ENCODE assay signal across 27 cellular contexts in genomic region chr18:31429623-31430022, GRCh38. TPM values are rescaled to one million over a fixed set of nuclear protein-coding genes. Genes with fewer than 3 reads are reported as not detected.
A peak's percentile ranks its signal among the peaks of the same experiment; 100 is the strongest.
DNase-seq lines count a peak whose midpoint lies in the region; ATAC-seq and TF ChIP-seq lines count a peak whose summit lies in the region.
"Had no signal": no experiment of that assay in that cellular context is flagged by ENCODE, and none has a peak within 500 bp of the region (broad histone marks: within the 10 kb centered on the region; RNA-seq: fewer than 3 reads in every experiment).

No MANE protein-coding gene starts in this region.

- H3K36me3 ChIP-seq in colonic mucosa (no peaks in the 10 kb centered on the region), upper lobe of right lung (no peaks in the 10 kb centered on the region)
- H3K36me3 ChIP-seq: adrenal gland, cardiac muscle cell, SJCRH30, thoracic aorta, WERI-Rb-1 had no signal

- peak overlapping the region; percentile 2 for H3K27ac Mint-ChIP-seq in Calu3 (ENCODE audit: unreplicated experiment)
- H3K27ac Mint-ChIP-seq: mesothelial cell of epicardium; progenitor cell of endocrine pancreas; stimulated activated memory B cell treated with anti-CD40 and anti-IgM and Interleukin-4, amounts not matched to agents 10 μg/mL and 1 μg/mL and 100 μg/mL, for 72 hours; T-helper 17 cell had no signal

- no peak overlapping the region for H3K9ac ChIP-seq in colonic mucosa (ENCODE audit: low read depth in 2 of 2, low read length in 2 of 2)

- H3K4me1 ChIP-seq in colonic mucosa (no peaks in the 10 kb centered on the region), upper lobe of right lung (no peaks in the 10 kb centered on the region)
- H3K4me1 ChIP-seq: adrenal gland, SJCRH30 had no signal

- H3K27ac ChIP-seq in colonic mucosa (peak overlapping the region; percentile 20), upper lobe of right lung (no peak overlapping the region)
- H3K27ac ChIP-seq: adrenal gland, cardiac muscle cell, PC-9, SJCRH30, thoracic aorta, WERI-Rb-1 had no signal

- CTCF ChIA-PET in Calu3 (lab: Charles Lee), result interaction anchor here (0.6 to 0.9 kb wide), 4 partner anchors 10 to 165 kb away, joined by 3 read pairs; no protein-coding TSS in a partner anchor

- H3K4me3 ChIP-seq in colonic mucosa (no peak overlapping the region), upper lobe of right lung (no peak overlapping the region)
- H3K4me3 ChIP-seq: adrenal gland, cardiac muscle cell, PC-9, SJCRH30, thoracic aorta had no signal

- peaks cover 13% of the 10 kb centered on the region for H3K4me1 Mint-ChIP-seq in Calu3 (ENCODE audit: low read depth, unreplicated experiment)
- H3K4me1 Mint-ChIP-seq: stimulated activated memory B cell treated with anti-CD40 and anti-IgM and Interleukin-4, amounts not matched to agents 10 μg/mL and 1 μg/mL and 100 μg/mL, for 72 hours; T-helper 17 cell had no signal

- intact Hi-C loops in Calu3 (cut with micrococcal nuclease; ENCODE audit: unreplicated experiment), result loop anchor here (10.0 kb wide), 2 partner anchors 335 to 435 kb away; no protein-coding TSS in a partner anchor
- intact Hi-C loops in colonic mucosa (cut with DNase I), result loop anchor here (5.0 to 10.0 kb wide), 4 partner anchors 53 to 315 kb away; no protein-coding TSS in a partner anchor
- intact Hi-C loops in upper lobe of right lung (cut with DNase I), result no loop called here

- H3K9me3 ChIP-seq in colonic mucosa, result no peaks in the 10 kb centered on the region
- H3K9me3 ChIP-seq in upper lobe of right lung, result peaks cover 11% of the 10 kb centered on the region
- H3K9me3 ChIP-seq: adrenal gland, SJCRH30, thoracic aorta had no signal

- no peaks in the 10 kb centered on the region for H3K27me3 ChIP-seq in colonic mucosa
- H3K27me3 ChIP-seq in upper lobe of right lung, result no peaks in the 10 kb centered on the region
- H3K27me3 ChIP-seq: adrenal gland, cardiac muscle cell, SJCRH30 had no signal

- H3K4me3 Mint-ChIP-seq in Calu3 (ENCODE audit: low read depth, unreplicated experiment), result no peak overlapping the region
- H3K4me3 Mint-ChIP-seq: mesothelial cell of epicardium; stimulated activated memory B cell treated with anti-CD40 and anti-IgM and Interleukin-4, amounts not matched to agents 10 μg/mL and 1 μg/mL and 100 μg/mL, for 72 hours; T-helper 17 cell had no signal

- H3K27me3 Mint-ChIP-seq in Calu3 (ENCODE audit: unreplicated experiment), result no peaks in the 10 kb centered on the region
- H3K27me3 Mint-ChIP-seq: progenitor cell of endocrine pancreas; stimulated activated memory B cell treated with anti-CD40 and anti-IgM and Interleukin-4, amounts not matched to agents 10 μg/mL and 1 μg/mL and 100 μg/mL, for 72 hours; T-helper 17 cell had no signal

- ATAC-seq in upper lobe of right lung (no peak), omental fat pad (ENCODE audit: low FRiP score) (no peak)
- ATAC-seq: stimulated activated memory B cell treated with anti-CD40 and anti-IgM and Interleukin-4, amounts not matched to agents 10 μg/mL and 1 μg/mL and 100 μg/mL, for 72 hours; T-helper 17 cell had no signal

- TF ChIP-seq CTCF in Calu3 (IDR thresholded peaks at IDR 0.05; ENCODE audit: unreplicated experiment) (no peak), colonic mucosa (IDR thresholded peaks at IDR 0.05) (no peak), upper lobe of right lung (IDR thresholded peaks at IDR 0.05) (no peak), omental fat pad (IDR thresholded peaks at IDR 0.05) (no peak)

- BruUV-seq in Calu3 (replicated peaks; lab: Mats Ljungman, UMichigan), result no TSS peak

- no peaks in the 10 kb centered on the region for H3K36me3 Mint-ChIP-seq in Calu3 (ENCODE audit: insufficient read depth, unreplicated experiment)
- H3K36me3 Mint-ChIP-seq: stimulated activated memory B cell treated with anti-CD40 and anti-IgM and Interleukin-4, amounts not matched to agents 10 μg/mL and 1 μg/mL and 100 μg/mL, for 72 hours had no signal

- DNase-seq in Calu3, result no peak
- DNase-seq in HT1080 (ENCODE audit: low read depth), result peak; percentile 65
- DNase-seq in colonic mucosa, result peak; percentile 79
- DNase-seq in kidney tubule cell (ENCODE audit: low spot score), result peak; percentile 68
- DNase-seq in upper lobe of right lung, result no peak
- DNase-seq in NCI-H2029 treated with DMSO at 0.1 percent for 48 hours (lab: John Stamatoyannopoulos, UW), result no peak
- DNase-seq in omental fat pad (ENCODE audit: low spot score), result no peak
- no peak for DNase-seq in HCEC 1CT
- DNase-seq: activated CD4-positive, alpha-beta T cell treated with anti-CD3 and anti-CD28 coated beads, Interleukin-2, amount 50 U/mL, for 48 hours; activated gamma-delta T cell; adrenal gland; dermis blood vessel endothelial cell; foreskin melanocyte; hypothalamus; NCI-H1417 treated with DMSO at 0.1 percent for 48 hours; PC-9; SJCRH30; T-helper 17 cell; WERI-Rb-1 had no signal

- no peaks in the 10 kb centered on the region for H3K9me3 Mint-ChIP-seq in Calu3 (ENCODE audit: low read depth, unreplicated experiment)

RNA-seq across cellular contexts. Expression of gene DSG3, which starts 17.9 kb away (rescaled TPM):
- total RNA-seq in Calu3 (2022) (1.2 and 1.8 TPM in 2 replicates), colonic mucosa (under 1 TPM; 0.07 to 0.40 TPM), upper lobe of right lung (0.12 TPM), omental fat pad (not detected)
- not detected in 2 replicates for total RNA-seq in HT1080 (2014; rRNA removed; shearing (Covaris generic))
- polyA plus RNA-seq in HT1080 (2015; cell fraction: cytosol; rRNA removed), result 0.06 TPM in 1 of 2 replicates, not detected in the other
- 0.03 TPM in 1 of 2 replicates, not detected in the other for polyA plus RNA-seq in HT1080 (2015; cell fraction: nucleus; rRNA removed)
- total RNA-seq: cardiac muscle cell, dermis blood vessel endothelial cell, M059J, progenitor cell of endocrine pancreas, SJCRH30, T-helper 17 cell had no signal
- polyA plus RNA-seq: AG04450, neural cell had no signal

RNA-seq across cellular contexts. Expression of gene DSG4, which starts 53.0 kb away (rescaled TPM):
- total RNA-seq in Calu3 (2022) (not detected in 2 replicates), colonic mucosa (under 1 TPM; 0.16 to 0.27 TPM), upper lobe of right lung (not detected), omental fat pad (under 1 TPM in 3 of 4 donors, not detected in 1; 0.09 to 0.63 (median 0.19) TPM)
- not detected in 2 replicates for total RNA-seq in HT1080 (2014; rRNA removed; shearing (Covaris generic))
- not detected in 2 replicates for polyA plus RNA-seq in HT1080 (2015; cell fraction: cytosol; rRNA removed)
- not detected in 2 replicates for polyA plus RNA-seq in HT1080 (2015; cell fraction: nucleus; rRNA removed)
- total RNA-seq: adrenal gland, cardiac muscle cell, dermis blood vessel endothelial cell, M059J, PC-9, progenitor cell of endocrine pancreas, SJCRH30, T-helper 17 cell, thoracic aorta had no signal
- polyA plus RNA-seq: adrenal gland, AG04450, cardiac muscle cell, neural cell had no signal

Comparison
In these comparisons a context has a peak if more than half of its experiments do, and no peak if none do; other contexts are left out.
1. DNase-seq: peak in HT1080 (single experiment), colonic mucosa (single experiment) and kidney tubule cell (single experiment); none in Calu3 (single experiment), upper lobe of right lung (single experiment), NCI-H2029 treated with DMSO at 0.1 percent for 48 hours (single experiment), omental fat pad (single experiment) and HCEC 1CT (single experiment).